In the genomic region with DNA sequence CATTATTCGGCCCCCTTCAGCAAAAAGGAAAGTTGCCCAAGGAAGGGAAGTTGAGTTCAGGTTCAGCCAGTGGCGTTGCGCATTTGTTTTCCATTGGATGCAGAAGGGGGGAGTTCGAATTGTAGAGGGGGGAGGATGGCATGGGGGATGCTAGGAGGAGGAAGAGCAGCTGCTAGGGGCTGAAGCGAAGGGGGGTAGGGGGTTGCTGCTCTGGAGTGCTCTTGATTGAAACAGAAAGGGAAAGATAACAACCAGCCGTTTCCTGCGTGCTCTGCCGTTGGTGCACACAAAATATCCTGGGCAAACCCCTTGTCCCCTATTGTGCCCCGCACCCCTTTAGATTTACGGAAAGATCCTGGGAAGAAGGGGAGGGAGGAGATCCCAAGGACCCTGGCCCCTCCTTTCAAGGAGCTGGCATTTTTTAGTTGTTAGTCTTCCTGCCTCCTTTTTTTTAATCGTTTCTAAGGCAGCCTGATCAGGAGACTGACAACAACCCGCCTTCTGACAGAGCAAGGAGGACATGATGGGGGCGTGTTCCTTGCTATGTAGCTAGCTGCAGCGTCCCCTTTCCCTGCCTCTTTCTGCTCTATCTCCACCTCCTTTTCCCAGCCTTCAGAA, we compare ENCODE assay signal across 8 cellular contexts. TPM values are rescaled to one million over a fixed set of nuclear protein-coding genes. Genes with fewer than 3 reads are reported as not detected.
A peak's percentile ranks its signal among the peaks of the same experiment; 100 is the strongest.
DNase-seq lines count a peak whose midpoint lies in the region; ATAC-seq and TF ChIP-seq lines count a peak whose summit lies in the region.

No MANE protein-coding gene starts in this region.

- CTCF ChIA-PET in AG04450 (lab: Charles Lee), result interaction anchor here (1.0 kb wide), 1 partner anchor 10 kb away, joined by 4 read pairs; no protein-coding TSS in a partner anchor

- DNase-seq in AG04450 (ENCODE audit: low read depth, low spot score) (peak; percentile 57), GM13977 (ENCODE audit: low spot score) (peak; percentile 58), NCI-H526 (lab: John Stamatoyannopoulos, UW) (peak; percentile 67 to 87), activated T-cell treated with anti-CD3 and anti-CD28 coated beads for 4 hours (peak; percentile 27), epithelial cell of prostate (ENCODE audit: low read depth, low spot score) (no peak), myocyte (ENCODE audit: low read depth) (peak; percentile 79), stomach (no peak)

- no peak for ATAC-seq in GM19324 (IDR thresholded peaks at IDR 0.05; ENCODE audit: low FRiP score, unreplicated experiment)

- 1 to 3% (median 1%) methylated on average over 14 of the region's 14 CpGs for whole genome bisulfite sequencing in stomach, 5 donors

- POLR2A ChIA-PET in AG04450 (lab: Yijun Ruan, JAX), result interaction anchor here (0.5 to 0.9 kb wide), 2 partner anchors 18 to 36 kb away, joined by 3 to 6 read pairs; no protein-coding TSS in a partner anchor

- intact Hi-C loops in stomach (cut with DNase I; ENCODE audit: low total_unique reads), result no loop called here

- in situ Hi-C loops in GM13977 (cut with MboI; ENCODE audit: low pct_unique_long_range_greater_than_20kb, low sequenced_read_pairs, unreplicated experiment), result no loop called here

- no peak for TF ChIP-seq POLR2A in stomach (IDR thresholded peaks at IDR 0.05)

- peaks cover 4% of the 10 kb centered on the region; the same call in 1 of the 2 replicates for H3K9me3 ChIP-seq in AG04450 (ENCODE audit: control insufficient read depth, insufficient read depth, low read length)
- no peaks in the 10 kb centered on the region for H3K9me3 ChIP-seq in stomach

- H3K27me3 ChIP-seq in AG04450 (ENCODE audit: control insufficient read depth, insufficient read depth, low read length) (no peaks in the 10 kb centered on the region), stomach (no peaks in the 10 kb centered on the region)

- H3K27ac ChIP-seq in AG04450 (ENCODE audit: low read depth, low read length) (peak overlapping the region; percentile 53), epithelial cell of prostate (peak overlapping the region; percentile 72), stomach (peak overlapping the region; percentile 75 to 96 (median 93))

- no peaks in the 10 kb centered on the region for H3K36me3 ChIP-seq in stomach

- no peak for TF ChIP-seq CTCF in AG04450 (IDR thresholded peaks at IDR 0.05; ENCODE audit: low read depth, low read length)
- no peak for TF ChIP-seq CTCF in GM13977 (IDR thresholded peaks at IDR 0.05; ENCODE audit: extremely low read depth, insufficient read depth, missing control alignments)
- no peak for TF ChIP-seq CTCF in stomach (IDR thresholded peaks at IDR 0.05)

- peaks cover 42 to 83% (median 80%) of the 10 kb centered on the region in 4 donors for H3K4me1 ChIP-seq in stomach

- no peak for TF ChIP-seq EP300 in stomach (IDR thresholded peaks at IDR 0.05)

- H3K4me3 ChIP-seq in AG04450 (ENCODE audit: low read depth, low read length) (peak overlapping the region; percentile 78), stomach (peak overlapping the region; percentile 92 to 100 (median 98))

RNA-seq across cellular contexts. Expression of a gene that starts 2.1 kb away (rescaled TPM):
- 23.6 and 28.7 TPM in 2 replicates for polyA plus RNA-seq in AG04450 (2011; rRNA removed)
- 90.0 and 104 TPM in 2 replicates for polyA minus RNA-seq in AG04450 (2011; rRNA and poly(A)+ RNA removed)
- total RNA-seq in myocyte, result 19.3 and 25.0 TPM in 2 replicates
- polyA plus RNA-seq in myocyte (2012), result 12.7 TPM
- 10 to 100 TPM; 22.0 to 98.2 (median 79.8) TPM for total RNA-seq in stomach
- 1 to 10 TPM; 4.5 to 6.4 (median 5.3) TPM for polyA plus RNA-seq in stomach

RNA-seq across cellular contexts. Expression of a gene that starts 37.0 kb away (rescaled TPM):
- polyA plus RNA-seq in AG04450 (2011; rRNA removed) (346 and 423 TPM in 2 replicates), stomach (100 to 1,000 TPM; 233 to 312 (median 288) TPM)
- 46.9 and 53.9 TPM in 2 replicates for polyA minus RNA-seq in AG04450 (2011; rRNA and poly(A)+ RNA removed)
- total RNA-seq in myocyte (41.3 and 45.2 TPM in 2 replicates), stomach (100 to 1,000 TPM in 4 of 5 donors, 10 to 100 TPM in 1; 98.5 to 152 (median 113) TPM)
- polyA plus RNA-seq in myocyte (2012), result 264 TPM

Comparison
In these comparisons a context has a peak if more than half of its experiments do, and no peak if none do; other contexts are left out.
1. DNase-seq: peak in AG04450 (single experiment), GM13977 (single experiment), NCI-H526 (2 of 2), activated T-cell treated with anti-CD3 and anti-CD28 coated beads for 4 hours (single experiment) and myocyte (single experiment); none in epithelial cell of prostate (single experiment) and stomach (single experiment).
2. Peak in every context shown above with its lines, with median percentiles within 50 percentile points of each other: H3K27ac ChIP-seq.